Comparison of ENCODE assay signal across 1 cellular context in the genomic region with DNA sequence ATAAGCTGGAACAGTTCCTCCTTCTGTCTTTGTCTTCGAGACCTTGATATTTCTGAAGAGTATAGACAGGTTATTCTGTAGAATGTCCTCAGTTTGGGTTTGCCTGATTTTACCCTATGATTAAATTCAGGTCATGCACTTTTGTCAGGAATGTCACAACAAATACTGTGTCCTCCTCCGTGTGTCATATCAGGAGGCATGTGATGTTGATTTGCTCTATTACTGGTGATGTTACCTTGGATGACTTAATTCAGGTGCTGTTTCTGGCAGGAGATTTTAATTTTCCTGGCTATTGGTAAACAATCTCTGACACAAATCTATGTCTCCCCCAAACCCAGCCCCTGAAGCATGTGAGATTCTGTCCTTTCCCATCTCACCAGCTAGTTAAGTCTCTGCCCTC.
TF ChIP-seq lines count a peak whose summit lies in the region.

No MANE protein-coding gene starts in this region.

TF ChIP-seq in GM12878, 131 proteins besides CTCF, POLR2A, EP300 and RAD21:
- TF ChIP-seq, protein P1, sequence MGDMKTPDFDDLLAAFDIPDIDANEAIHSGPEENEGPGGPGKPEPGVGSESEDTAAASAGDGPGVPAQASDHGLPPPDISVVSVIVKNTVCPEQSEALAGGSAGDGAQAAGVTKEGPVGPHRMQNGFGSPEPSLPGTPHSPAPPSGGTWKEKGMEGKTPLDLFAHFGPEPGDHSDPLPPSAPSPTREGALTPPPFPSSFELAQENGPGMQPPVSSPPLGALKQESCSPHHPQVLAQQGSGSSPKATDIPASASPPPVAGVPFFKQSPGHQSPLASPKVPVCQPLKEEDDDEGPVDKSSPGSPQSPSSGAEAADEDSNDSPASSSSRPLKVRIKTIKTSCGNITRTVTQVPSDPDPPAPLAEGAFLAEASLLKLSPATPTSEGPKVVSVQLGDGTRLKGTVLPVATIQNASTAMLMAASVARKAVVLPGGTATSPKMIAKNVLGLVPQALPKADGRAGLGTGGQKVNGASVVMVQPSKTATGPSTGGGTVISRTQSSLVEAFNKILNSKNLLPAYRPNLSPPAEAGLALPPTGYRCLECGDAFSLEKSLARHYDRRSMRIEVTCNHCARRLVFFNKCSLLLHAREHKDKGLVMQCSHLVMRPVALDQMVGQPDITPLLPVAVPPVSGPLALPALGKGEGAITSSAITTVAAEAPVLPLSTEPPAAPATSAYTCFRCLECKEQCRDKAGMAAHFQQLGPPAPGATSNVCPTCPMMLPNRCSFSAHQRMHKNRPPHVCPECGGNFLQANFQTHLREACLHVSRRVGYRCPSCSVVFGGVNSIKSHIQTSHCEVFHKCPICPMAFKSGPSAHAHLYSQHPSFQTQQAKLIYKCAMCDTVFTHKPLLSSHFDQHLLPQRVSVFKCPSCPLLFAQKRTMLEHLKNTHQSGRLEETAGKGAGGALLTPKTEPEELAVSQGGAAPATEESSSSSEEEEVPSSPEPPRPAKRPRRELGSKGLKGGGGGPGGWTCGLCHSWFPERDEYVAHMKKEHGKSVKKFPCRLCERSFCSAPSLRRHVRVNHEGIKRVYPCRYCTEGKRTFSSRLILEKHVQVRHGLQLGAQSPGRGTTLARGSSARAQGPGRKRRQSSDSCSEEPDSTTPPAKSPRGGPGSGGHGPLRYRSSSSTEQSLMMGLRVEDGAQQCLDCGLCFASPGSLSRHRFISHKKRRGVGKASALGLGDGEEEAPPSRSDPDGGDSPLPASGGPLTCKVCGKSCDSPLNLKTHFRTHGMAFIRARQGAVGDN (IDR thresholded peaks at IDR 0.05): no peak
- TF ChIP-seq RCOR1 (conservative IDR thresholded peaks at IDR 0.05; ENCODE audit: low read depth, low read length): no peak
- no peak for TF ChIP-seq RUNX3 (IDR thresholded peaks at IDR 0.05; ENCODE audit: low read length)
- TF ChIP-seq JUNB (IDR thresholded peaks at IDR 0.05): no peak
- TF ChIP-seq CBX5 (IDR thresholded peaks at IDR 0.05; ENCODE audit: low read depth): no peak
- TF ChIP-seq RB1 (IDR thresholded peaks at IDR 0.05; ENCODE audit: borderline replicate concordance): no peak
- no peak for TF ChIP-seq SUPT20H (IDR thresholded peaks at IDR 0.05; ENCODE audit: borderline replicate concordance, control insufficient read depth, low read depth, low read length)
- TF ChIP-seq, protein P2, sequence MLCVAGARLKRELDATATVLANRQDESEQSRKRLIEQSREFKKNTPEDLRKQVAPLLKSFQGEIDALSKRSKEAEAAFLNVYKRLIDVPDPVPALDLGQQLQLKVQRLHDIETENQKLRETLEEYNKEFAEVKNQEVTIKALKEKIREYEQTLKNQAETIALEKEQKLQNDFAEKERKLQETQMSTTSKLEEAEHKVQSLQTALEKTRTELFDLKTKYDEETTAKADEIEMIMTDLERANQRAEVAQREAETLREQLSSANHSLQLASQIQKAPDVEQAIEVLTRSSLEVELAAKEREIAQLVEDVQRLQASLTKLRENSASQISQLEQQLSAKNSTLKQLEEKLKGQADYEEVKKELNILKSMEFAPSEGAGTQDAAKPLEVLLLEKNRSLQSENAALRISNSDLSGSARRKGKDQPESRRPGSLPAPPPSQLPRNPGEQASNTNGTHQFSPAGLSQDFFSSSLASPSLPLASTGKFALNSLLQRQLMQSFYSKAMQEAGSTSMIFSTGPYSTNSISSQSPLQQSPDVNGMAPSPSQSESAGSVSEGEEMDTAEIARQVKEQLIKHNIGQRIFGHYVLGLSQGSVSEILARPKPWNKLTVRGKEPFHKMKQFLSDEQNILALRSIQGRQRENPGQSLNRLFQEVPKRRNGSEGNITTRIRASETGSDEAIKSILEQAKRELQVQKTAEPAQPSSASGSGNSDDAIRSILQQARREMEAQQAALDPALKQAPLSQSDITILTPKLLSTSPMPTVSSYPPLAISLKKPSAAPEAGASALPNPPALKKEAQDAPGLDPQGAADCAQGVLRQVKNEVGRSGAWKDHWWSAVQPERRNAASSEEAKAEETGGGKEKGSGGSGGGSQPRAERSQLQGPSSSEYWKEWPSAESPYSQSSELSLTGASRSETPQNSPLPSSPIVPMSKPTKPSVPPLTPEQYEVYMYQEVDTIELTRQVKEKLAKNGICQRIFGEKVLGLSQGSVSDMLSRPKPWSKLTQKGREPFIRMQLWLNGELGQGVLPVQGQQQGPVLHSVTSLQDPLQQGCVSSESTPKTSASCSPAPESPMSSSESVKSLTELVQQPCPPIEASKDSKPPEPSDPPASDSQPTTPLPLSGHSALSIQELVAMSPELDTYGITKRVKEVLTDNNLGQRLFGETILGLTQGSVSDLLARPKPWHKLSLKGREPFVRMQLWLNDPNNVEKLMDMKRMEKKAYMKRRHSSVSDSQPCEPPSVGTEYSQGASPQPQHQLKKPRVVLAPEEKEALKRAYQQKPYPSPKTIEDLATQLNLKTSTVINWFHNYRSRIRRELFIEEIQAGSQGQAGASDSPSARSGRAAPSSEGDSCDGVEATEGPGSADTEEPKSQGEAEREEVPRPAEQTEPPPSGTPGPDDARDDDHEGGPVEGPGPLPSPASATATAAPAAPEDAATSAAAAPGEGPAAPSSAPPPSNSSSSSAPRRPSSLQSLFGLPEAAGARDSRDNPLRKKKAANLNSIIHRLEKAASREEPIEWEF (IDR thresholded peaks at IDR 0.05; ENCODE audit: insufficient replicate concordance, low read depth, low read length): no peak
- no peak for TF ChIP-seq HDAC6 (IDR thresholded peaks at IDR 0.05; ENCODE audit: unreplicated experiment)
- no peak for TF ChIP-seq ZNF274 (IDR thresholded peaks at IDR 0.05; ENCODE audit: insufficient read depth, insufficient read length)
- TF ChIP-seq MYB (IDR thresholded peaks at IDR 0.05; ENCODE audit: borderline replicate concordance, low read depth, low read length): no peak
- no peak for TF ChIP-seq MEF2A (IDR thresholded peaks at IDR 0.05; ENCODE audit: insufficient read depth, low read depth, low read length)
- TF ChIP-seq NR2C2 (IDR thresholded peaks at IDR 0.05; ENCODE audit: borderline replicate concordance, control insufficient read depth, insufficient read length, low read depth): no peak
- TF ChIP-seq SMARCA5 (IDR thresholded peaks at IDR 0.05): no peak
- no peak for TF ChIP-seq EED (IDR thresholded peaks at IDR 0.05; ENCODE audit: low read depth)
- TF ChIP-seq ZBED1 (IDR thresholded peaks at IDR 0.05; ENCODE audit: borderline replicate concordance): no peak
